ENCODE assay signal across 28 cellular contexts in the genomic region with DNA sequence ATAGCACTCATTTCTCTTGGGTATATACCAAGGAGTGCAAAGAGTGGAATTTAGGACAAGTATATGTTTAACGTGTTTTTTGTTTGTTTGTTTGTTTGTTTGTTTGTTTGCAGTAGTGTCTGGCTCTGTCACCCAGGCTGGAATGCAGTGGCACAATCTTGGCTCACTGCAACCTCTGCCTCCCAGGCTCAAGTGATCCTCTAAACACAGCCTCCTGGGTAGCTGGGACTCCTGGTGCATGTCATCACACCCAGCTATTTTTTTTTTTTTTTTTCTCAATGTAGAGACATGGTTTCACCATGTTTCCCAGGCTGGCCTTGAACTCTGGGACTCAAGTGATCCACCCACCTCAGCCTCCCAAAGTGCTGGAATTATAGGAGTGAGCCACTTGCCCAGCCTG.
"Had no signal": no experiment of that assay in that cellular context is flagged by ENCODE, and none has a peak within 500 bp of the region (broad histone marks: within the 10 kb centered on the region; RNA-seq: fewer than 3 reads in every experiment).

No MANE protein-coding gene starts in this region.

- DNase-seq: stimulated activated CD4-positive, alpha-beta T cell treated with anti-CD3 and anti-CD28 coated beads, Interleukin-2, amount 100 ng/mL, for 48 hours; stimulated activated CD4-positive, alpha-beta T cell treated with anti-CD3 and anti-CD28 coated beads, Interleukin-4, amount 100 ng/mL, for 1 hour; stimulated activated CD4-positive, alpha-beta T cell treated with anti-CD3 and anti-CD28 coated beads, Interleukin-4, amount 100 ng/mL, for 24 hours; stimulated activated CD4-positive, alpha-beta T cell treated with anti-CD3 and anti-CD28 coated beads, Interleukin-4, amount 100 ng/mL, for 4 hours; stimulated activated CD8-positive, alpha-beta memory T cell treated with anti-CD3 and anti-CD28 coated beads, Interleukin-4, amount 100 ng/mL, for 48 hours; stimulated activated naive B cell treated with anti-CD40 and anti-IgM and Interleukin-4, amounts not matched to agents 10 μg/mL and 1 μg/mL and 100 μg/mL, for 72 hours; stimulated activated naive CD4-positive, alpha-beta T cell; stimulated activated naive CD4-positive, alpha-beta T cell treated with Interleukin-2 at 50 U/mL for 16 hours; stimulated activated naive CD8-positive, alpha-beta T cell treated with anti-CD3 and anti-CD28 coated beads, Interleukin-15, amount 100 ng/mL, for 72 hours; stimulated activated naive CD8-positive, alpha-beta T cell treated with anti-CD3 and anti-CD28 coated beads, Interleukin-15, Interleukin-2, amounts not matched to agents 100 U/mL and 50 U/mL, for 24 hours; stomach; substantia nigra; testis; thyroid gland; transverse colon; trophoblast cell; upper lobe of left lung; upper lobe of right lung; uterus had no signal

- H3K4me1 Mint-ChIP-seq: stimulated activated effector memory CD8-positive, alpha-beta T cell treated with anti-CD3 and anti-CD28 coated beads, Interleukin-12 subunit alpha, Interleukin-12 subunit beta, amount 100 ng/mL, for 72 hours; stimulated activated memory B cell treated with anti-CD40 and anti-IgM and Interleukin-4, amounts not matched to agents 10 μg/mL and 1 μg/mL and 100 μg/mL, for 72 hours; stimulated activated naive B cell treated with anti-CD40 and anti-IgM and Interleukin-4, amounts not matched to agents 10 μg/mL and 1 μg/mL and 100 μg/mL, for 72 hours; stimulated activated naive CD8-positive, alpha-beta T cell treated with anti-CD3 and anti-CD28 coated beads, Interleukin-15, amount 100 ng/mL, for 72 hours had no signal

- FAIRE-seq: urothelium cell line had no signal

- H3K9me3 ChIP-seq: stomach, suprapubic skin, testis, thoracic aorta, thyroid gland, tibial nerve, transverse colon, upper lobe of left lung, upper lobe of right lung, uterus, vagina had no signal

- H3K27ac ChIP-seq: suprapubic skin, testis, thyroid gland, upper lobe of left lung, upper lobe of right lung, vagina had no signal

- H3K4me1 ChIP-seq: stomach, suprapubic skin, testis, upper lobe of left lung, upper lobe of right lung, uterus, vagina had no signal

- H3K27me3 Mint-ChIP-seq: stimulated activated memory B cell treated with anti-CD40 and anti-IgM and Interleukin-4, amounts not matched to agents 10 μg/mL and 1 μg/mL and 100 μg/mL, for 72 hours; stimulated activated naive B cell treated with anti-CD40 and anti-IgM and Interleukin-4, amounts not matched to agents 10 μg/mL and 1 μg/mL and 100 μg/mL, for 72 hours; stimulated activated naive CD8-positive, alpha-beta T cell treated with anti-CD3 and anti-CD28 coated beads, Interleukin-15, amount 100 ng/mL, for 72 hours; stimulated activated naive CD8-positive, alpha-beta T cell treated with anti-CD3 and anti-CD28 coated beads, Interleukin-15, Interleukin-2, amounts not matched to agents 100 ng/mL and 50 ng/mL, for 24 hours; type B pancreatic cell had no signal

- ATAC-seq: stimulated activated effector memory CD8-positive, alpha-beta T cell treated with anti-CD3 and anti-CD28 coated beads, Interleukin-12 subunit alpha, Interleukin-12 subunit beta, amount 100 ng/mL, for 72 hours; stimulated activated memory B cell treated with anti-CD40 and anti-IgM and Interleukin-4, amounts not matched to agents 10 μg/mL and 1 μg/mL and 100 μg/mL, for 72 hours; stimulated activated naive B cell treated with anti-CD40 and anti-IgM and Interleukin-4, amounts not matched to agents 10 μg/mL and 1 μg/mL and 100 μg/mL, for 72 hours; stimulated activated naive CD8-positive, alpha-beta T cell treated with anti-CD3 and anti-CD28 coated beads, Interleukin-15, amount 100 ng/mL, for 72 hours; stimulated activated naive CD8-positive, alpha-beta T cell treated with anti-CD3 and anti-CD28 coated beads, Interleukin-15, Interleukin-2, amounts not matched to agents 100 U/mL and 50 U/mL, for 24 hours; upper lobe of right lung had no signal

- H3K36me3 ChIP-seq: stomach, suprapubic skin, thoracic aorta, thyroid gland, tibial nerve, transverse colon, upper lobe of left lung, upper lobe of right lung, uterus, vagina had no signal

- H3K4me3 Mint-ChIP-seq: stimulated activated effector memory CD8-positive, alpha-beta T cell treated with anti-CD3 and anti-CD28 coated beads, Interleukin-12 subunit alpha, Interleukin-12 subunit beta, amount 100 ng/mL, for 72 hours; stimulated activated memory B cell treated with anti-CD40 and anti-IgM and Interleukin-4, amounts not matched to agents 10 μg/mL and 1 μg/mL and 100 μg/mL, for 72 hours; stimulated activated naive B cell treated with anti-CD40 and anti-IgM and Interleukin-4, amounts not matched to agents 10 μg/mL and 1 μg/mL and 100 μg/mL, for 72 hours; stimulated activated naive CD8-positive, alpha-beta T cell treated with anti-CD3 and anti-CD28 coated beads, Interleukin-15, amount 100 ng/mL, for 72 hours; stimulated activated naive CD8-positive, alpha-beta T cell treated with anti-CD3 and anti-CD28 coated beads, Interleukin-15, Interleukin-2, amounts not matched to agents 100 ng/mL and 50 ng/mL, for 24 hours; type B pancreatic cell had no signal

- H3K4me3 ChIP-seq: stomach, suprapubic skin, testis, thoracic aorta, thyroid gland, tibial nerve, transverse colon, upper lobe of left lung, upper lobe of right lung, uterus, vagina had no signal

- H3K27ac Mint-ChIP-seq: stimulated activated effector memory CD8-positive, alpha-beta T cell treated with anti-CD3 and anti-CD28 coated beads, Interleukin-12 subunit alpha, Interleukin-12 subunit beta, amount 100 ng/mL, for 72 hours; stimulated activated memory B cell treated with anti-CD40 and anti-IgM and Interleukin-4, amounts not matched to agents 10 μg/mL and 1 μg/mL and 100 μg/mL, for 72 hours; stimulated activated naive B cell treated with anti-CD40 and anti-IgM and Interleukin-4, amounts not matched to agents 10 μg/mL and 1 μg/mL and 100 μg/mL, for 72 hours; stimulated activated naive CD8-positive, alpha-beta T cell treated with anti-CD3 and anti-CD28 coated beads, Interleukin-15, Interleukin-2, amounts not matched to agents 100 ng/mL and 50 ng/mL, for 24 hours; type B pancreatic cell had no signal

- H3K27me3 ChIP-seq: suprapubic skin, testis, thyroid gland, transverse colon, upper lobe of left lung, upper lobe of right lung, uterus, vagina had no signal
